ENCODE assay signal across 8 cellular contexts in the genomic region with DNA sequence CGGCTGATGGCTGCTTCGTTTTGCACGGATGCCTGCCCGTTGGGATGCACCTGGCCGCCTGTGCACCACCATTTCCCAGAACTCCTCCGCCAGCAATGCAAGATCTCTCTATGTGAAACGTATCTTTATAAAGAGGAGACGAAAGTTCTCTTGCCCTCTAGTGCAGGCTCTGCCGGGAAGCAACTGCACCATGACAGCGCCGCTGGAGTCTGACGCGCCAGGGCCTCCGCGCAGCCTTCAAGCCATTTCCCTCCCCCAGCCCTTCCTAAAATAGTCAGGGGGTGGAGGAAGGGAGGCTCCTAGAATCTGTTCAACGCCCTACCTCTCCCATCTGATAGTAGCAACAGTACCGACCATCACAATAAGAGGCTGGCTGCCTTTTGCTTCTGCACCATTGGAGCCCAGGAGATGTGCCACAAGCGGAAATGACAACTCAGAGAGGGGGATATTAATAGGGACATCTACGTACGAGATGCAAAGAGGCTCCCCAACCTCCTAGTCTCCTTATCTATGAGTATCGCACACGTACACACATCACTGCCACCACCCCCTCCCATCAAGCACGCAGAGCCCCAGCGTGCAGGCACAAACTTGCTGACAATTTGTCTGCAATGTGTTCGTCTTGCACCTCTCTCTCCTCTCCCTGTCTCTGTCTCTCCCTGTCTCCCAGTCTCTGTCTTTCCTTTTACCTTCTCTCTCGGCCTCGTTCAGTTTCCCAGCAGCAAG. TPM values are rescaled to one million over a fixed set of nuclear protein-coding genes. Genes with fewer than 3 reads are reported as not detected.
DNase-seq lines count a peak whose midpoint lies in the region; ATAC-seq lines count a peak whose summit lies in the region.

No MANE protein-coding gene starts in this region.

- H3K18ac ChIP-seq in trophoblast cell (ENCODE audit: low read length), result no peak overlapping the region

- H3K9me3 ChIP-seq in ES-I3 (ENCODE audit: control insufficient read depth, insufficient read depth, low read length), result no peaks in the 10 kb centered on the region
- H3K9me3 ChIP-seq in right cardiac atrium (ENCODE audit: control insufficient read depth, low read length), result no peaks in the 10 kb centered on the region
- H3K9me3 ChIP-seq in trophoblast cell (ENCODE audit: insufficient read depth, low read depth, low read length), result peaks cover 3% of the 10 kb centered on the region

- no peak overlapping the region for H2BK12ac ChIP-seq in trophoblast cell (ENCODE audit: low read length)

- ATAC-seq in HG02642 (IDR thresholded peaks at IDR 0.05; ENCODE audit: poor library complexity, unreplicated experiment) (peak; percentile 39), right cardiac atrium (peak; percentile 78 to 91), HG02763 (IDR thresholded peaks at IDR 0.05; ENCODE audit: unreplicated experiment) (no peak)

- H4K91ac ChIP-seq in trophoblast cell (ENCODE audit: low read depth, low read length), result no peak overlapping the region

- no peak overlapping the region for H2AFZ ChIP-seq in trophoblast cell (ENCODE audit: insufficient read depth, low read length, poor library complexity)

- H3K4me3 ChIP-seq in right cardiac atrium (ENCODE audit: low read length), result peak overlapping the region; percentile 80
- H3K4me3 ChIP-seq in trophoblast cell (ENCODE audit: low read depth, low read length), result peak overlapping the region; percentile 72

- in situ Hi-C loops in ACHN (cut with HindIII; ENCODE audit: low pct_ligation_motif_present, low pct_unique_long_range_greater_than_20kb, low sequenced_read_pairs), result no loop called here

- H3K14ac ChIP-seq in trophoblast cell (ENCODE audit: low read length), result no peak overlapping the region

- intact Hi-C loops in right cardiac atrium (cut with DNase I), result no loop called here

- H2AK5ac ChIP-seq in trophoblast cell (ENCODE audit: low read length), result no peak overlapping the region

- DNase-seq in amniotic epithelial cell (ENCODE audit: low read depth) (peak; percentile 1), right cardiac atrium (peak; percentile 52 to 72 (median 67)), trophoblast cell (no peak), GM19238 (ENCODE audit: insufficient read length, low spot score) (no peak), ACHN (no peak)

- no peak overlapping the region for H2BK120ac ChIP-seq in trophoblast cell (ENCODE audit: insufficient read depth, low read length, poor library complexity)

- H3K27me3 ChIP-seq in right cardiac atrium (ENCODE audit: control insufficient read depth, insufficient read depth) (no peaks in the 10 kb centered on the region), trophoblast cell (ENCODE audit: insufficient read depth, low read length) (peaks cover 24% of the 10 kb centered on the region)

- WGBS in right cardiac atrium, result 2% methylated on average over 27 of the region's 27 CpGs
- no CpG with 5 or more reads among the region's 27 CpGs for WGBS in trophoblast cell (ENCODE audit: extremely low coverage, insufficient coverage, insufficient read length)

- no peaks in the 10 kb centered on the region for H3K79me1 ChIP-seq in trophoblast cell (ENCODE audit: low read length)

- H3K36me3 ChIP-seq in ES-I3 (ENCODE audit: insufficient read depth, low read length), result no peaks in the 10 kb centered on the region; the same call in 1 of the 2 replicates
- H3K36me3 ChIP-seq in trophoblast cell (ENCODE audit: control insufficient read depth in 1 of 2, insufficient read depth in 2 of 2, low read length in 2 of 2), result no peaks in the 10 kb centered on the region

- H3K79me2 ChIP-seq in trophoblast cell (ENCODE audit: control insufficient read depth, insufficient read depth, low read length, poor library complexity), result no peaks in the 10 kb centered on the region

- H3K23ac ChIP-seq in trophoblast cell (ENCODE audit: low read length), result no peak overlapping the region

- no peak overlapping the region for H4K12ac ChIP-seq in trophoblast cell (ENCODE audit: low read depth, low read length)

- peak overlapping the region; percentile 66 for H3K9ac ChIP-seq in ES-I3 (ENCODE audit: low read depth, low read length)
- H3K9ac ChIP-seq in trophoblast cell (ENCODE audit: low read length), result no peak overlapping the region

- no peak overlapping the region for H3K4ac ChIP-seq in trophoblast cell (ENCODE audit: low read depth, low read length)

- H3K4me1 ChIP-seq in ES-I3 (ENCODE audit: insufficient read depth, low read length), result no peaks in the 10 kb centered on the region
- no peaks in the 10 kb centered on the region for H3K4me1 ChIP-seq in right cardiac atrium (ENCODE audit: control insufficient read depth, insufficient read depth, low read length)
- peaks cover 8 to 18% of the 10 kb centered on the region in 2 experiments for H3K4me1 ChIP-seq in trophoblast cell (ENCODE audit: control insufficient read depth in 1 of 2, insufficient read depth in 2 of 2, low read length in 2 of 2)

- peak overlapping the region; percentile 96 for H3K4me2 ChIP-seq in trophoblast cell (ENCODE audit: low read length)

- H4K8ac ChIP-seq in trophoblast cell (ENCODE audit: low read depth, low read length), result no peak overlapping the region

- H2BK5ac ChIP-seq in trophoblast cell (ENCODE audit: low read depth, low read length, poor library complexity), result no peak overlapping the region

- H3K27ac ChIP-seq in right cardiac atrium (ENCODE audit: low read length), result peak overlapping the region; percentile 73
- H3K27ac ChIP-seq in trophoblast cell (ENCODE audit: low read depth, low read length), result no peak overlapping the region

RNA-seq across cellular contexts. Expression of a gene that starts 1.1 kb away (rescaled TPM):
- total RNA-seq in right cardiac atrium, result 100 to 1,000 TPM; 114 to 162 (median 123) TPM
- polyA plus RNA-seq in right cardiac atrium, result 71.7 TPM
- 5.5 and 5.6 TPM in 2 replicates for polyA plus RNA-seq in trophoblast cell (2013)

Comparison
In these comparisons a context has a peak if more than half of its experiments do, and no peak if none do; other contexts are left out.
1. DNase-seq: peak in amniotic epithelial cell (single experiment) and right cardiac atrium (3 of 3); none in trophoblast cell (0 of 2), GM19238 (single experiment) and ACHN (single experiment).